Comparison of ENCODE assay signal across 17 cellular contexts in the genomic region with DNA sequence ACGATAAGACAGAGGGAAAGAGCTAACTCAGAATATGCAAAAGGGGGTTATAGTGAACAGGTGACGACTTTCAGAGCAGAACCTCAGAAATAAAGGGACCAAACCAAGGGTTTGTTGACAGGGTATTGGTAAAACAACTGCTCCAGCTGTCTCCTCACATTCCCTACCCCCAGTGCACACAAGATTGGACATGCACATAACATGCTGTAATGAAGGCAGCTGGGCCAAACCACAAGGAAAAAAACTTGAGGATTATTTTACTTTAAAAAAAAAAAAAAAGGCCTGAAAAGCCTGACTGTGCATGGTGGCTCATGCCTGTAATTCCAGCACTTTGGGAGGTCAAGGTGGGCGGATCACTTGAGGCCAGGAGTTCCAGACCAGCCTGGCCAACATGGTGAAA.
DNase-seq lines count a peak whose midpoint lies in the region; TF ChIP-seq lines count a peak whose summit lies in the region.
"Had no signal": no experiment of that assay in that cellular context is flagged by ENCODE, and none has a peak within 500 bp of the region (broad histone marks: within the 10 kb centered on the region; RNA-seq: fewer than 3 reads in every experiment).

No MANE protein-coding gene starts in this region.

- CTCF ChIA-PET in AG04449 (lab: Yijun Ruan, JAX), result interaction anchor here (2.1 kb wide), 1 partner anchor 18 kb away, joined by 6 read pairs; no protein-coding TSS in a partner anchor

- in situ Hi-C loops in brain microvascular endothelial cell (cut with HindIII; ENCODE audit: low pct_ligation_motif_present, low sequenced_read_pairs), result no loop called here

- POLR2A ChIA-PET in AG04449 (lab: Yijun Ruan, JAX), result no interaction called here

- H3K36me3 ChIP-seq in brain microvascular endothelial cell (replicated peaks), result no peaks in the 10 kb centered on the region

- H3K4me3 ChIP-seq in AG04449 (ENCODE audit: low read depth, low read length) (no peak overlapping the region), brain microvascular endothelial cell (ENCODE audit: low read depth, low read length) (no peak overlapping the region), coronary artery (no peak overlapping the region)
- H3K4me3 ChIP-seq: lung had no signal

- no peaks in the 10 kb centered on the region for H3K27me3 ChIP-seq in brain microvascular endothelial cell (replicated peaks)

- H3K27ac ChIP-seq in brain microvascular endothelial cell, result no peak overlapping the region
- no peak overlapping the region for H3K27ac ChIP-seq in coronary artery

- TF ChIP-seq CTCF in AG04449 (IDR thresholded peaks at IDR 0.05; ENCODE audit: insufficient read depth, low read length, missing control alignments) (no peak), brain microvascular endothelial cell (IDR thresholded peaks at IDR 0.05; ENCODE audit: low read depth, low read length, missing control alignments) (no peak), coronary artery (IDR thresholded peaks at IDR 0.05) (no peak)

- peak; percentile 57 for DNase-seq in AG04449 (ENCODE audit: low read depth, low spot score)
- peak; percentile 70 for DNase-seq in HPDE6-E6E7 (ENCODE audit: extremely low spot score)
- peak; percentile 72 for DNase-seq in brain microvascular endothelial cell
- peak; percentile 80 for DNase-seq in glomerular visceral epithelial cell (ENCODE audit: extremely low spot score)
- no peak for DNase-seq in NCI-H1092 treated with DMSO at 0.1 percent for 48 hours (lab: John Stamatoyannopoulos, UW)
- DNase-seq in coronary artery (ENCODE audit: low spot score), result no peak
- DNase-seq in T1000 (lab: John Stamatoyannopoulos, UW), result no peak
- DNase-seq in foreskin melanocyte, result no peak
- DNase-seq: activated naive CD4-positive, alpha-beta T cell treated with anti-CD3 and anti-CD28 coated beads, Interleukin-2, amount 50 U/mL, for 16 hours; cerebellar nuclear complex; DMS79 treated with DMSO at 0.1 percent for 48 hours; erythroblast; NCI-H1417 treated with DMSO at 0.1 percent for 48 hours; NCI-H510A; OCI-M1; SW 1271 had no signal

Comparison
In these comparisons a context has a peak if more than half of its experiments do, and no peak if none do; other contexts are left out.
1. DNase-seq: peak in AG04449 (single experiment), HPDE6-E6E7 (single experiment), brain microvascular endothelial cell (single experiment) and glomerular visceral epithelial cell (single experiment); none in NCI-H1092 treated with DMSO at 0.1 percent for 48 hours (single experiment), coronary artery (single experiment), T1000 (single experiment) and foreskin melanocyte (single experiment).